33 cellular contexts compared by ENCODE assay signal in the genomic region with DNA sequence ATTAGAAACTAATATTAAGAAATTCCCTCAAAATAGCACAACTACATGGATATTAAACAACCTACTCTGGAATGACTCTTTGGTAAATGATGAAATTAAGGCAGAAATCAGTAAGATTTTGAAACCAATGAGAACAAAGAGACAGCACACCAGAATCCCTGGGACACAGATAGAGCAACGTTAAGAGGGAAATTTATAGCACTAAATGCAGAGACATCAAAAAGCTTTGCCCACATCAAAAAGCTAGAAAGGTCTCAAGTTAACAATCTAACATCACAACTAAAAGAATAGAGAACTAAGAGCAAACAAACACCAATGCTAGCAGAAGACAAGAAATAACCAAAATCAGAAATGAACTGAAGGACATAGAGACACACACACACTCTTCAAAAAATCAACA.
"Had no signal": no experiment of that assay in that cellular context is flagged by ENCODE, and none has a peak within 500 bp of the region (broad histone marks: within the 10 kb centered on the region; RNA-seq: fewer than 3 reads in every experiment).

No MANE protein-coding gene starts in this region.

- H3K27ac ChIP-seq: adrenal gland, ascending aorta, body of pancreas, brain microvascular endothelial cell, breast epithelium, cardiac muscle cell had no signal

- H3K36me3 ChIP-seq: adrenal gland, ascending aorta, brain microvascular endothelial cell, breast epithelium, cardiac muscle cell had no signal

- DNase-seq: activated effector memory CD4-positive, alpha-beta T cell treated with anti-CD3 and anti-CD28 coated beads, Interleukin-2, amount 50 U/mL, for 16 hours; activated effector memory CD4-positive, alpha-beta T cell treated with Interleukin-2 at 50 U/mL for 16 hours; activated gamma-delta T cell; activated gamma-delta T cell treated with Interleukin-2 at 50 U/mL for 16 hours; activated naive CD4-positive, alpha-beta T cell; activated naive CD4-positive, alpha-beta T cell treated with anti-CD3 and anti-CD28 coated beads for 36 hours; activated naive CD4-positive, alpha-beta T cell treated with anti-CD3 and anti-CD28 coated beads, Interleukin-2, amount 10 ng/mL, durations not matched to agents 7 days and 5 days; activated naive CD4-positive, alpha-beta T cell treated with anti-CD3 and anti-CD28 coated beads, Interleukin-2, amount 50 U/mL, for 16 hours; activated naive CD4-positive, alpha-beta T cell treated with Interleukin-2 at 50 U/mL for 16 hours; activated naive CD8-positive, alpha-beta T cell treated with anti-CD3 and anti-CD28 coated beads for 36 hours; activated naive CD8-positive, alpha-beta T cell treated with anti-CD3 and anti-CD28 coated beads, Interleukin-2, amount 10 ng/mL, durations not matched to agents 7 days and 5 days; activated naive CD8-positive, alpha-beta T cell treated with anti-CD3 and anti-CD28 coated beads, Interleukin-2, amount 50 U/mL, for 24 hours; activated T-cell treated with anti-CD3 and anti-CD28 coated beads, Interleukin-2, amount 50 U/mL, for 24 hours; activated T-cell treated with anti-CD3 and anti-CD28 coated beads, Interleukin-2, amount 50 U/mL, for 4 hours; activated T-cell treated with anti-CD3 and anti-CD28 coated beads, Interleukin-2, amount 50 U/mL, for 48 hours; activated T-cell treated with anti-CD3 and anti-CD28 coated beads, Interleukin-2, amount 50 U/mL, for 72 hours; adrenal gland; amniotic stem cell; amygdala; anterior cingulate cortex; aorta; body of pancreas; brain microvascular endothelial cell; caudate nucleus; central memory CD4-positive, alpha-beta T cell; cerebellar nuclear complex had no signal

- FAIRE-seq: astrocyte, bronchial epithelial cell had no signal

- H3K4me1 ChIP-seq: adrenal gland, ascending aorta, body of pancreas, breast epithelium had no signal

- ATAC-seq: activated naive CD4-positive, alpha-beta T cell treated with anti-CD3 and anti-CD28 coated beads, Interleukin-2, amount 50 U/mL, for 72 hours; activated naive CD8-positive, alpha-beta T cell treated with anti-CD3 and anti-CD28 coated beads, Interleukin-2, amount 50 U/mL, for 24 hours; activated T-cell treated with anti-CD3 and anti-CD28 coated beads, Interleukin-2, amount 50 U/mL, for 4 hours; activated T-cell treated with anti-CD3 and anti-CD28 coated beads, Interleukin-2, amount 50 U/mL, for 72 hours; activated T-helper 17 cell treated with anti-CD3 and anti-CD28 coated beads, Interleukin-2, amount 50 U/mL, for 72 hours; body of pancreas had no signal

- H3K9me3 ChIP-seq: adrenal gland, ascending aorta had no signal

- H3K27me3 ChIP-seq: adrenal gland, ascending aorta, body of pancreas, brain microvascular endothelial cell, breast epithelium, cardiac muscle cell had no signal

- H3K4me3 ChIP-seq: adrenal gland, ascending aorta, body of pancreas, breast epithelium, cardiac muscle cell had no signal
